Comparison of ENCODE assay signal across 13 cellular contexts in genomic region chr9:129480227-129480626, GRCh38.
A peak's percentile ranks its signal among the peaks of the same experiment; 100 is the strongest.
DNase-seq lines count a peak whose midpoint lies in the region; ATAC-seq and TF ChIP-seq lines count a peak whose summit lies in the region.
"Had no signal": no experiment of that assay in that cellular context is flagged by ENCODE, and none has a peak within 500 bp of the region (broad histone marks: within the 10 kb centered on the region; RNA-seq: fewer than 3 reads in every experiment).

No MANE protein-coding gene starts in this region.

- no peaks in the 10 kb centered on the region for H3K36me3 ChIP-seq in SK-N-SH (replicated peaks in 1 of 2; ENCODE audit: control insufficient read depth in 1 of 2, insufficient read depth in 2 of 2, low read length in 1 of 2)
- peaks cover 0 to 10% of the 10 kb centered on the region in 2 donors for H3K36me3 ChIP-seq in muscle layer of duodenum (ENCODE audit: control insufficient read depth in 1 of 2, insufficient read depth in 2 of 2, low read length in 2 of 2)
- H3K36me3 ChIP-seq in transverse colon, result no peaks in the 10 kb centered on the region

- H3K79me2 ChIP-seq in SK-N-SH (ENCODE audit: insufficient read depth), result peaks cover 13% of the 10 kb centered on the region

- no peaks in the 10 kb centered on the region for H3K9me3 ChIP-seq in SK-N-SH
- no peaks in the 10 kb centered on the region for H3K9me3 ChIP-seq in muscle layer of duodenum (ENCODE audit: control insufficient read depth in 1 of 2, low read length in 2 of 2)
- no peaks in the 10 kb centered on the region for H3K9me3 ChIP-seq in transverse colon

- no peak overlapping the region for H3K4me3 ChIP-seq in SK-N-SH (ENCODE audit: low read depth in 2 of 2, low read length in 1 of 2)
- no peak overlapping the region for H3K4me3 ChIP-seq in dorsolateral prefrontal cortex
- H3K4me3 ChIP-seq in muscle layer of duodenum (ENCODE audit: low read depth in 1 of 2, low read length in 2 of 2), result no peak overlapping the region
- H3K4me3 ChIP-seq in transverse colon, result no peak overlapping the region

- no peak overlapping the region for H3K4me2 ChIP-seq in SK-N-SH

- POLR2A ChIA-PET in SK-N-SH (lab: Yijun Ruan, JAX), result interaction anchor here (0.7 to 3.1 kb wide), 3 partner anchors 15 to 302 kb away, joined by 3 to 13 read pairs (median 3); partner anchors contain the start of gene IER5L

- TF ChIP-seq RAD21 in SK-N-SH (IDR thresholded peaks at IDR 0.05; ENCODE audit: low read length), result peak; percentile 61

- CTCF ChIA-PET in SK-N-SH (lab: Yijun Ruan, JAX), result interaction anchor here (0.6 to 6.0 kb wide), 9 partner anchors 10 to 337 kb away, joined by 3 to 41 read pairs (median 4); no protein-coding TSS in a partner anchor

- H3K9ac ChIP-seq in SK-N-SH, result no peak overlapping the region

- no peak for TF ChIP-seq EP300 in SK-N-SH (IDR thresholded peaks at IDR 0.05; ENCODE audit: borderline replicate concordance in 1 of 2, low read depth in 1 of 2, low read length in 1 of 2)
- TF ChIP-seq EP300 in transverse colon (IDR thresholded peaks at IDR 0.05; ENCODE audit: low read depth), result no peak

- peaks cover 21% of the 10 kb centered on the region for H3F3A ChIP-seq in SK-N-SH (replicated peaks; ENCODE audit: insufficient read depth)

- H3K27me3 ChIP-seq in SK-N-SH (ENCODE audit: insufficient read depth) (no peaks in the 10 kb centered on the region), dorsolateral prefrontal cortex (no peaks in the 10 kb centered on the region), muscle layer of duodenum (ENCODE audit: low read depth, low read length) (no peaks in the 10 kb centered on the region), transverse colon (no peaks in the 10 kb centered on the region)

- in situ Hi-C loops in transverse colon (cut with MboI; ENCODE audit: low pct_ligation_motif_present in 1 of 4, low pct_unique_long_range_greater_than_20kb in 1 of 4, low sequenced_read_pairs in 3 of 4), result no loop called here

- H3K9me2 ChIP-seq in SK-N-SH, result no peaks in the 10 kb centered on the region

- WGBS in SK-N-SH (ENCODE audit: low lambda C conversion rate), result 76% methylated on average over 12 of the region's 12 CpGs
- WGBS in transverse colon (ENCODE audit: low coverage in 1 of 2), 2 donors, result 63% methylated on average over 12 of the region's 12 CpGs; no CpG with 5 or more reads in 1 of the 2 donors

- ATAC-seq in SK-N-SH treated with all-trans-retinoic acid at 6 μM for 48 hours, result no peak
- no peak for ATAC-seq in GM21619 (IDR thresholded peaks at IDR 0.05; ENCODE audit: unreplicated experiment)
- ATAC-seq: stimulated activated naive CD8-positive, alpha-beta T cell treated with anti-CD3 and anti-CD28 coated beads, Interleukin-15, amount 100 ng/mL, for 72 hours had no signal

- H2AFZ ChIP-seq in SK-N-SH (ENCODE audit: low read depth), result no peak overlapping the region

- DNase-seq in SK-N-SH, result no peak
- no peak for DNase-seq in dorsolateral prefrontal cortex
- DNase-seq in transverse colon, result no peak
- no peak for DNase-seq in iPS-NIHi11 (ENCODE audit: low spot score)
- no peak for DNase-seq in NCI-H2171 (lab: John Stamatoyannopoulos, UW)
- DNase-seq: 8988T; activated CD4-positive, alpha-beta T cell treated with anti-CD3 and anti-CD28 coated beads for 48 hours; foreskin melanocyte; NCI-H146; stimulated activated naive CD8-positive, alpha-beta T cell treated with anti-CD3 and anti-CD28 coated beads, Interleukin-15, amount 100 ng/mL, for 72 hours had no signal

- no peaks in the 10 kb centered on the region for H4K20me1 ChIP-seq in SK-N-SH (ENCODE audit: insufficient read depth)

- TF ChIP-seq CTCF in SK-N-SH (IDR thresholded peaks at IDR 0.05), result no peak; the same call in 1 of the 2 replicates
- TF ChIP-seq CTCF in dorsolateral prefrontal cortex (IDR thresholded peaks at IDR 0.05 in 54 of 56, conservative IDR thresholded peaks at IDR 0.05 in 2 of 56; ENCODE audit: low read depth in 1 of 56, partially characterized antibody in 56 of 56), result peak in 2 of 56 donors; percentile 8 to 16
- no peak for TF ChIP-seq CTCF in transverse colon (IDR thresholded peaks at IDR 0.05)

- peaks cover 30 to 60% of the 10 kb centered on the region in 2 experiments; a peak in 3 of 4 replicates for H3K4me1 ChIP-seq in SK-N-SH (ENCODE audit: control insufficient read depth in 1 of 2, insufficient read depth in 2 of 2, low read depth in 1 of 2, low read length in 1 of 2)
- H3K4me1 ChIP-seq in muscle layer of duodenum (ENCODE audit: control insufficient read depth in 1 of 2, insufficient read depth in 2 of 2, low read length in 2 of 2), result peaks cover 22 to 30% of the 10 kb centered on the region in 2 donors
- peaks cover 33 to 48% (median 35%) of the 10 kb centered on the region in 4 donors for H3K4me1 ChIP-seq in transverse colon

- TF ChIP-seq POLR2A in transverse colon (IDR thresholded peaks at IDR 0.05), result no peak

- H3K27ac ChIP-seq in SK-N-SH (ENCODE audit: low read depth in 2 of 2, low read length in 1 of 2) (peak overlapping the region; percentile 97 to 100), dorsolateral prefrontal cortex (peak overlapping the region in 50 of 59 donors; percentile 3 to 100 (median 99)), muscle layer of duodenum (ENCODE audit: low read length) (peak overlapping the region; percentile 84), transverse colon (peak overlapping the region; percentile 97 to 100 (median 99))

- intact Hi-C loops in dorsolateral prefrontal cortex (cut with DNase I) (loop anchor here in 1 of 2 donors (5.0 kb wide), 1 partner anchor 303 kb away; the partner anchor contains the start of gene IER5L), transverse colon (cut with DNase I; ENCODE audit: low total_unique reads) (loop anchor here (10.0 kb wide), 1 partner anchor 305 kb away; the partner anchor contains the start of gene IER5L)

TF ChIP-seq in SK-N-SH, 30 proteins besides CTCF, POLR2A, EP300 and RAD21:
- TF ChIP-seq GATA2 (CRISPR knock-in tag; IDR thresholded peaks at IDR 0.05) (peak; percentile 29; the same call in 1 of the 2 replicates), TCF12 (IDR thresholded peaks at IDR 0.05) (0 out of 2 replicates have a peak, but pooled peaks have one; percentile 21), NRF1 (IDR thresholded peaks at IDR 0.05; ENCODE audit: low read depth, low read length) (no peak), RFX5 (IDR thresholded peaks at IDR 0.05; ENCODE audit: low read length) (no peak), SMC3 (IDR thresholded peaks at IDR 0.05; ENCODE audit: low read depth, low read length) (peak; percentile 47), TAF1 (IDR thresholded peaks at IDR 0.05; ENCODE audit: borderline replicate concordance, low read depth, low read length) (no peak), POLR2AphosphoS5 (IDR thresholded peaks at IDR 0.05; ENCODE audit: low read depth, low read length) (no peak), SIN3A (IDR thresholded peaks at IDR 0.05; ENCODE audit: borderline replicate concordance, low read depth, low read length) (no peak)
- TF ChIP-seq, protein P1, sequence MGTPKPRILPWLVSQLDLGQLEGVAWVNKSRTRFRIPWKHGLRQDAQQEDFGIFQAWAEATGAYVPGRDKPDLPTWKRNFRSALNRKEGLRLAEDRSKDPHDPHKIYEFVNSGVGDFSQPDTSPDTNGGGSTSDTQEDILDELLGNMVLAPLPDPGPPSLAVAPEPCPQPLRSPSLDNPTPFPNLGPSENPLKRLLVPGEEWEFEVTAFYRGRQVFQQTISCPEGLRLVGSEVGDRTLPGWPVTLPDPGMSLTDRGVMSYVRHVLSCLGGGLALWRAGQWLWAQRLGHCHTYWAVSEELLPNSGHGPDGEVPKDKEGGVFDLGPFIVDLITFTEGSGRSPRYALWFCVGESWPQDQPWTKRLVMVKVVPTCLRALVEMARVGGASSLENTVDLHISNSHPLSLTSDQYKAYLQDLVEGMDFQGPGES (IDR thresholded peaks at IDR 0.05; ENCODE audit: low read depth, low read length), result no peak
TF ChIP-seq in SK-N-SH: peak in this region for 3.

TF ChIP-seq in SK-N-SH treated with all-trans-retinoic acid at 6 μM for 48 hours, 23 proteins besides CTCF, POLR2A, EP300 and RAD21:
- no peak for TF ChIP-seq PPARA (CRISPR knock-in tag; IDR thresholded peaks at IDR 0.05; ENCODE audit: borderline replicate concordance)
- TF ChIP-seq, protein P2, sequence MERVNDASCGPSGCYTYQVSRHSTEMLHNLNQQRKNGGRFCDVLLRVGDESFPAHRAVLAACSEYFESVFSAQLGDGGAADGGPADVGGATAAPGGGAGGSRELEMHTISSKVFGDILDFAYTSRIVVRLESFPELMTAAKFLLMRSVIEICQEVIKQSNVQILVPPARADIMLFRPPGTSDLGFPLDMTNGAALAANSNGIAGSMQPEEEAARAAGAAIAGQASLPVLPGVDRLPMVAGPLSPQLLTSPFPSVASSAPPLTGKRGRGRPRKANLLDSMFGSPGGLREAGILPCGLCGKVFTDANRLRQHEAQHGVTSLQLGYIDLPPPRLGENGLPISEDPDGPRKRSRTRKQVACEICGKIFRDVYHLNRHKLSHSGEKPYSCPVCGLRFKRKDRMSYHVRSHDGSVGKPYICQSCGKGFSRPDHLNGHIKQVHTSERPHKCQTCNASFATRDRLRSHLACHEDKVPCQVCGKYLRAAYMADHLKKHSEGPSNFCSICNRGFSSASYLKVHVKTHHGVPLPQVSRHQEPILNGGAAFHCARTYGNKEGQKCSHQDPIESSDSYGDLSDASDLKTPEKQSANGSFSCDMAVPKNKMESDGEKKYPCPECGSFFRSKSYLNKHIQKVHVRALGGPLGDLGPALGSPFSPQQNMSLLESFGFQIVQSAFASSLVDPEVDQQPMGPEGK (CRISPR knock-in tag; IDR thresholded peaks at IDR 0.05; ENCODE audit: borderline replicate concordance), result no peak
TF ChIP-seq in SK-N-SH treated with all-trans-retinoic acid at 6 μM for 48 hours: peak in this region for 0.
